ENCODE assay signal across 8 cellular contexts in the genomic region with DNA sequence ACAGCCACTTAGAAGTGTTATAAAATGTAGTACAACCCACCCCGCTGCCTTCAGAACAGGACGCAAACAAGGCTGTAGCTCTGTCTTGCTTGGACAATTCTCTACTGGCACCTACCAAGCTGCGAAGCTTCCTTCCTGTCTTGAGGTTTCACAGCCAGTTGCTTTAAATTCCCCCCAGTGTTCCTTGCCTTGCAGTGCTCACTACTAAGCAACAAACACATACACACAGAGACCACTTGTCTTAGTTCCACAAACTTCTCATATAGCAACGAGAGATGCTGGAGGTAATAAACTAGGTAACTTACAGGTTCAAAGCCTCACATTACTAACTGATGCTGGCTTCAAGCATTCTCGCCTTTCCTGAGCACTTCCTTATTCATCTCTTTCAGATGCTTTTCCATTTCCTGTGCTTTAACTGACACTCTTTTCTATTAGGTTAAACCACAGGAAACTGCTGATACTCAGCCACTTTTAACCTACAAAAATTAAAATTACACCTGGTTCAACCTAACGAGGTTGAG.
DNase-seq lines count a peak whose midpoint lies in the region; ATAC-seq and TF ChIP-seq lines count a peak whose summit lies in the region.

No MANE protein-coding gene starts in this region.

- peaks cover 59% of the 10 kb centered on the region for H3K36me3 Mint-ChIP-seq in natural killer cell treated with Interleukin-12 subunit alpha and Interleukin-12 subunit beta and Interleukin-15 and Interleukin-18, amount 100 ng/mL, for 72 hours

- POLR2A ChIA-PET in OCI-LY7 (lab: Charles Lee): interaction anchor here (0.5 to 3.6 kb wide), 9 partner anchors 8 to 1439 kb away, joined by 3 to 18 read pairs (median 5); no protein-coding TSS in a partner anchor

- H3K4me1 Mint-ChIP-seq in natural killer cell treated with Interleukin-12 subunit alpha and Interleukin-12 subunit beta and Interleukin-15 and Interleukin-18, amount 100 ng/mL, for 72 hours (ENCODE audit: low read depth in 2 of 2): peaks cover 52 to 57% of the 10 kb centered on the region in 2 donors

- peaks cover 12% of the 10 kb centered on the region for H3K9me3 Mint-ChIP-seq in natural killer cell treated with Interleukin-12 subunit alpha and Interleukin-12 subunit beta and Interleukin-15 and Interleukin-18, amount 100 ng/mL, for 72 hours

- peak overlapping the region; percentile 92 to 96 for H3K27ac Mint-ChIP-seq in natural killer cell treated with Interleukin-12 subunit alpha and Interleukin-12 subunit beta and Interleukin-15 and Interleukin-18, amount 100 ng/mL, for 72 hours

- peak overlapping the region; percentile 84 for H3K4me3 Mint-ChIP-seq in natural killer cell treated with Interleukin-12 subunit alpha and Interleukin-12 subunit beta and Interleukin-15 and Interleukin-18, amount 100 ng/mL, for 72 hours

- CTCF ChIA-PET in OCI-LY7 (lab: Charles Lee; ENCODE audit: unreplicated experiment): interaction anchor here (0.6 to 1.0 kb wide), 2 partner anchors 129 to 160 kb away, joined by 3 to 7 read pairs; no protein-coding TSS in a partner anchor

- H3K36me3 ChIP-seq in OCI-LY7 (ENCODE audit: insufficient read depth, low read length): peaks cover 19% of the 10 kb centered on the region; the same call in 1 of the 2 replicates

- peak overlapping the region; percentile 91 for H3K27ac ChIP-seq in OCI-LY7 (ENCODE audit: low read depth, low read length, poor library complexity, severe bottlenecking)

- H2AFZ ChIP-seq in OCI-LY7 (ENCODE audit: low read length): peak overlapping the region; percentile 32

- intact Hi-C loops in OCI-LY7 (cut with micrococcal nuclease; ENCODE audit: unreplicated experiment): loop anchor here (2.0 to 5.0 kb wide), 2 partner anchors 59 to 96 kb away; no protein-coding TSS in a partner anchor

- DNase-seq in OCI-LY7 (ENCODE audit: low spot score) (peak; percentile 87), AG08396 (ENCODE audit: low spot score) (no peak), SKM-1 (lab: John Stamatoyannopoulos, UW; ENCODE audit: unreplicated experiment) (no peak)
- DNase-seq in natural killer cell treated with Interleukin-12 subunit alpha and Interleukin-12 subunit beta and Interleukin-15 and Interleukin-18, amount 100 ng/mL, for 72 hours (ENCODE audit: low spot score): peak; percentile 85

- no peak for TF ChIP-seq CTCF in OCI-LY7 (conservative IDR thresholded peaks at IDR 0.05; ENCODE audit: low read length)

- H3K9me2 ChIP-seq in OCI-LY7 (ENCODE audit: insufficient read depth, low read length): no peaks in the 10 kb centered on the region

- peaks cover 60% of the 10 kb centered on the region for H3K9me3 ChIP-seq in OCI-LY7 (ENCODE audit: low read length)

- no TSS peak for BruUV-seq in OCI-LY7 (replicated peaks; lab: Mats Ljungman, UMichigan)

- H4K20me1 ChIP-seq in OCI-LY7 (ENCODE audit: insufficient read depth, low read length): no peaks in the 10 kb centered on the region

- H3K79me2 ChIP-seq in OCI-LY7 (ENCODE audit: insufficient read depth, low read depth, low read length): no peaks in the 10 kb centered on the region

- ATAC-seq in GM18511 (IDR thresholded peaks at IDR 0.05; ENCODE audit: unreplicated experiment) (peak; percentile 93), GM21737 (IDR thresholded peaks at IDR 0.05; ENCODE audit: unreplicated experiment) (peak; percentile 89), HG03439 (IDR thresholded peaks at IDR 0.05; ENCODE audit: unreplicated experiment) (no peak), HG03039 (IDR thresholded peaks at IDR 0.05; ENCODE audit: unreplicated experiment) (no peak)
- ATAC-seq in natural killer cell treated with Interleukin-12 subunit alpha and Interleukin-12 subunit beta and Interleukin-15 and Interleukin-18, amount 100 ng/mL, for 72 hours: peak; percentile 97 to 99

- no peaks in the 10 kb centered on the region for H3K27me3 Mint-ChIP-seq in natural killer cell treated with Interleukin-12 subunit alpha and Interleukin-12 subunit beta and Interleukin-15 and Interleukin-18, amount 100 ng/mL, for 72 hours

- peak overlapping the region; percentile 44 for H3K4me2 ChIP-seq in OCI-LY7 (ENCODE audit: low read length)

- peaks cover 30% of the 10 kb centered on the region for H3K4me1 ChIP-seq in OCI-LY7 (ENCODE audit: insufficient read depth, low read length, poor library complexity, severe bottlenecking)

- H3K4me3 ChIP-seq in OCI-LY7 (ENCODE audit: low read depth, low read length, poor library complexity, severe bottlenecking): peak overlapping the region; percentile 39

Comparison
In these comparisons a context has a peak if more than half of its experiments do, and no peak if none do; other contexts are left out.
1. ATAC-seq: peak in GM18511 (single experiment), GM21737 (single experiment) and natural killer cell treated with Interleukin-12 subunit alpha and Interleukin-12 subunit beta and Interleukin-15 and Interleukin-18, amount 100 ng/mL, for 72 hours (2 of 2); none in HG03439 (single experiment) and HG03039 (single experiment).
2. DNase-seq: peak in OCI-LY7 (single experiment) and natural killer cell treated with Interleukin-12 subunit alpha and Interleukin-12 subunit beta and Interleukin-15 and Interleukin-18, amount 100 ng/mL, for 72 hours (single experiment); none in AG08396 (single experiment) and SKM-1 (single experiment).